Comparison of ENCODE assay signal across 1 cellular context in the genomic region with DNA sequence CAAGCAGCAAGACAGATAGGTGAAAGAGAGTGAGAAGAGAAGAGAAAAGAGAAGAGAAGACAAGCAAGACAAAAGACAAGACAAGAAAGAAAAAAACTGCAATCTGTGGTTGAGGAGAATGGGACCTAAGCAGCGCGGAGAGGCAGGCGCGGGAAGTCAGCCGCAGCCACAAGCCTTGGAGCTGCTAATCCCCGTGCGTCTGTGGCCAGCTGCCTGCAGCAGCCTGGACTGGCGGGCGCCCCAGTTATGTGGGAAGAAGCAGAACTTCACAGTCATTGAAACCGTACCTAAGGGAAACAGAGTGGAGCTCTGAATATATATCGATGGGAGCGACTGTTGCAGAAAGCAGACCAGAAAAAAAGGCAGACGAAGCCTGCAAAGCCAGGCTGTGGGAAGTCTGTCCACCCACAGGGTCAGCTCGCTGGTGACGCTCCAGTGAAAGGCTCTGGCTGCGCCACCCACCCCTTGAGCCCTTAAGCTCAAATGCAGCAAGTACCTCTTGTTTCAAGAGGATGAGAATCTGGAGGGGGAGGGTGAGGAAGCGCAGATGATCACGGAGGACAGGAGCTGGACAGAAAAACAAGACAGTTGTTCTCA.
TF ChIP-seq lines count a peak whose summit lies in the region.

No MANE protein-coding gene starts in this region.

TF ChIP-seq in HepG2, 621 proteins besides CTCF, POLR2A, EP300 and RAD21 (continued from another document):
- TF ChIP-seq, protein P1, sequence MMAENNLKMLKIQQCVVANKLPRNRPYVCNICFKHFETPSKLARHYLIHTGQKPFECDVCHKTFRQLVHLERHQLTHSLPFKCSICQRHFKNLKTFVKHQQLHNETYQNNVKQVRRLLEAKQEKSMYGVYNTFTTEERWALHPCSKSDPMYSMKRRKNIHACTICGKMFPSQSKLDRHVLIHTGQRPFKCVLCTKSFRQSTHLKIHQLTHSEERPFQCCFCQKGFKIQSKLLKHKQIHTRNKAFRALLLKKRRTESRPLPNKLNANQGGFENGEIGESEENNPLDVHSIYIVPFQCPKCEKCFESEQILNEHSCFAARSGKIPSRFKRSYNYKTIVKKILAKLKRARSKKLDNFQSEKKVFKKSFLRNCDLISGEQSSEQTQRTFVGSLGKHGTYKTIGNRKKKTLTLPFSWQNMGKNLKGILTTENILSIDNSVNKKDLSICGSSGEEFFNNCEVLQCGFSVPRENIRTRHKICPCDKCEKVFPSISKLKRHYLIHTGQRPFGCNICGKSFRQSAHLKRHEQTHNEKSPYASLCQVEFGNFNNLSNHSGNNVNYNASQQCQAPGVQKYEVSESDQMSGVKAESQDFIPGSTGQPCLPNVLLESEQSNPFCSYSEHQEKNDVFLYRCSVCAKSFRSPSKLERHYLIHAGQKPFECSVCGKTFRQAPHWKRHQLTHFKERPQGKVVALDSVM (CRISPR knock-in tag; IDR thresholded peaks at IDR 0.05), result no peak
